Comparison of ENCODE assay signal across 29 cellular contexts in the genomic region with DNA sequence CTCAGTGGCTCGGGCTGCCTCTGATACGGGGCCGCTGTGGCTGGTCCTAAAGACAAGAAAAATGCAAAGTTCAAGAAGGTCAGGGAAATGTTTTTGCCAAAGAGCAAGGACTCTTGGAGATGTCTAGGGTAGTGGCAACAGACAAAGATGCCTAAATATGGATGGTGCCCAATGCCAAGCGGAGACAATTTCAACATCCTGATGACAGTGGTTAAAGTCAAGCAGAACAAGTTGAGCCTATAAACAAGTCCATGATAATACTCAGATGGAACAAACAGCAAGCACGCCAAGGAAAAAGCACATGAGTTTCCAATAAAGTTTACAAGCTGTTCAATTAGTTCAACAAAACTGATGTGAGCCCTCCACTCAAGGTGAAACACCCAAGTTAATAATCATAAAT. TPM values are rescaled to one million over a fixed set of nuclear protein-coding genes. Genes with fewer than 3 reads are reported as not detected.
"Had no signal": no experiment of that assay in that cellular context is flagged by ENCODE, and none has a peak within 500 bp of the region (broad histone marks: within the 10 kb centered on the region; RNA-seq: fewer than 3 reads in every experiment).

No MANE protein-coding gene starts in this region.

- H3K4me1 Mint-ChIP-seq: activated T-helper 17 cell treated with anti-CD3 and anti-CD28 coated beads, Interleukin-2, amount 50 U/mL, for 72 hours; central memory CD8-positive, alpha-beta T cell had no signal

- H3K27me3 Mint-ChIP-seq: dendritic cell treated with granulocyte-macrophage colony-stimulating factor and Interleukin-4, amounts not matched to agents 40 ng/mL and 50 ng/mL, for 4 days had no signal

- H3K27me3 ChIP-seq: brain microvascular endothelial cell, foreskin keratinocyte, gastrocnemius medialis had no signal

- H3K9me3 ChIP-seq: gastrocnemius medialis had no signal

- H3K27ac ChIP-seq: brain microvascular endothelial cell, coronary artery, dorsolateral prefrontal cortex, foreskin keratinocyte, gastrocnemius medialis had no signal

- DNase-seq: activated CD4-positive, alpha-beta T cell treated with anti-CD3 and anti-CD28 coated beads for 1 hour; activated CD4-positive, alpha-beta T cell treated with anti-CD3 and anti-CD28 coated beads for 4 hours; activated CD4-positive, alpha-beta T cell treated with anti-CD3 and anti-CD28 coated beads, Interleukin-2, amount 50 U/mL, for 1 hour; activated CD4-positive, alpha-beta T cell treated with anti-CD3 and anti-CD28 coated beads, Interleukin-2, amount 50 U/mL, for 48 hours; activated CD8-positive, alpha-beta memory T cell treated with anti-CD3 and anti-CD28 coated beads for 24 hours; activated CD8-positive, alpha-beta T cell treated with anti-CD3 and anti-CD28 coated beads for 36 hours; activated effector memory CD4-positive, alpha-beta T cell treated with Interleukin-2 at 50 U/mL for 16 hours; activated gamma-delta T cell treated with Interleukin-2 at 50 U/mL for 16 hours; activated naive CD4-positive, alpha-beta T cell treated with anti-CD3 and anti-CD28 coated beads, Interleukin-2, amount 50 U/mL, for 16 hours; activated naive CD4-positive, alpha-beta T cell treated with Interleukin-2 at 50 U/mL for 16 hours; activated T-cell treated with anti-CD3 and anti-CD28 coated beads, Interleukin-2, amount 50 U/mL, for 4 hours; amniotic stem cell; anterior cingulate cortex; brain microvascular endothelial cell; dorsolateral prefrontal cortex; effector memory CD4-positive, alpha-beta T cell; endodermal cell; foreskin keratinocyte; gastrocnemius medialis; glutamatergic neuron; T-helper 2 cell had no signal

- H3K36me3 ChIP-seq: brain microvascular endothelial cell, gastrocnemius medialis had no signal

- H3K27ac Mint-ChIP-seq: activated CD8-positive, alpha-beta T cell treated with anti-CD3 and anti-CD28 coated beads for 36 hours; activated naive CD8-positive, alpha-beta T cell; activated T-helper 17 cell treated with anti-CD3 and anti-CD28 coated beads, Interleukin-2, amount 50 U/mL, for 72 hours; dendritic cell treated with granulocyte-macrophage colony-stimulating factor and Interleukin-4, amounts not matched to agents 40 ng/mL and 50 ng/mL, for 4 days; endodermal cell; WTC11 had no signal

- H3K9me3 Mint-ChIP-seq: activated CD8-positive, alpha-beta T cell treated with anti-CD3 and anti-CD28 coated beads for 36 hours; activated T-cell treated with anti-CD3 and anti-CD28 coated beads, Interleukin-2, amount 50 U/mL, for 4 hours; activated T-helper 17 cell treated with anti-CD3 and anti-CD28 coated beads, Interleukin-2, amount 50 U/mL, for 72 hours; central memory CD8-positive, alpha-beta T cell; dendritic cell treated with granulocyte-macrophage colony-stimulating factor and Interleukin-4, amounts not matched to agents 40 ng/mL and 50 ng/mL, for 4 days; endodermal cell; WTC11 had no signal

- H3K4me3 Mint-ChIP-seq: activated CD8-positive, alpha-beta T cell treated with anti-CD3 and anti-CD28 coated beads for 36 hours; activated naive CD8-positive, alpha-beta T cell; activated T-cell treated with anti-CD3 and anti-CD28 coated beads, Interleukin-2, amount 50 U/mL, for 4 hours; activated T-helper 17 cell treated with anti-CD3 and anti-CD28 coated beads, Interleukin-2, amount 50 U/mL, for 72 hours; central memory CD8-positive, alpha-beta T cell; dendritic cell treated with granulocyte-macrophage colony-stimulating factor and Interleukin-4, amounts not matched to agents 40 ng/mL and 50 ng/mL, for 4 days; endodermal cell; WTC11 had no signal

- H3K4me3 ChIP-seq: coronary artery, dorsolateral prefrontal cortex, gastrocnemius medialis had no signal

- H3K4me1 ChIP-seq: foreskin keratinocyte, gastrocnemius medialis had no signal

- ATAC-seq: activated CD8-positive, alpha-beta T cell treated with anti-CD3 and anti-CD28 coated beads for 36 hours; activated T-cell treated with anti-CD3 and anti-CD28 coated beads, Interleukin-2, amount 50 U/mL, for 4 hours; activated T-helper 17 cell treated with anti-CD3 and anti-CD28 coated beads, Interleukin-2, amount 50 U/mL, for 72 hours; esophagus mucosa; foreskin keratinocyte; gastrocnemius medialis; WTC11 had no signal

- H3K36me3 Mint-ChIP-seq: activated naive CD8-positive, alpha-beta T cell; WTC11 had no signal

RNA-seq across cellular contexts. Expression of a gene that starts 51.1 kb away (rescaled TPM):
- total RNA-seq: cardiac septum had no signal
